In the genomic region with DNA sequence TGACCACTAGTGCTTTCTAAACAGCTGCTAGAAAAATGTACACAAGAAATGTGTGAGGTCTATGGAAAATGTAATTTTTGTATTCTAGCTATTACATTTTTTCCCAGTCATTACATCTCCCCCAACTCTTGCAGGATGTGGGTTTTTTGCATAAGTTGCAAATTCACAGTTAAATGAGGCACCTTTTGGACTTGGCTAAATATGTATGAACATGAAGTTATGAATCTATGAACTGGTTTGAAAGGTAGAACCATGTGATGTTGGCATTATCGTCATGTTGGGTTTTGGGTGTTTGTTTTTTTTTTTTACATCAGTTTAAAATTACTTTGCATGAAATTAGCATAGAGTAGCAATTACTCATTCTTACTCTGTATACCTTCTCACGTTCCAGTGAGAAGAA, we compare ENCODE assay signal across 25 cellular contexts.
"Had no signal": no experiment of that assay in that cellular context is flagged by ENCODE, and none has a peak within 500 bp of the region (broad histone marks: within the 10 kb centered on the region; RNA-seq: fewer than 3 reads in every experiment).

No MANE protein-coding gene starts in this region.

- H3K27me3 Mint-ChIP-seq: central memory CD8-positive, alpha-beta T cell; effector memory CD8-positive, alpha-beta T cell; naive B cell had no signal

- H3K9me3 ChIP-seq: esophagus muscularis mucosa, gastroesophageal sphincter, right lobe of liver, testis, vagina had no signal

- H3K36me3 ChIP-seq: brain microvascular endothelial cell, esophagus muscularis mucosa, gastroesophageal sphincter, right lobe of liver, vagina had no signal

- H3K4me1 ChIP-seq: esophagus muscularis mucosa, gastroesophageal sphincter, right lobe of liver, vagina had no signal

- ATAC-seq: activated CD8-positive, alpha-beta T cell treated with anti-CD3 and anti-CD28 coated beads, Interleukin-2, amount 10 ng/mL, durations not matched to agents 7 days and 5 days; activated naive CD4-positive, alpha-beta T cell treated with anti-CD3 and anti-CD28 coated beads, Interleukin-2, amount 50 U/mL, for 72 hours; activated T-helper 17 cell treated with anti-CD3 and anti-CD28 coated beads, Interleukin-2, amount 50 U/mL, for 72 hours; effector memory CD8-positive, alpha-beta T cell; gastroesophageal sphincter; right lobe of liver had no signal

- DNase-seq: activated CD4-positive, alpha-beta T cell treated with anti-CD3 and anti-CD28 coated beads, Interleukin-2, amount 50 U/mL, for 1 hour; activated CD4-positive, CD25-positive, alpha-beta regulatory T cell treated with anti-CD3 and anti-CD28 coated beads, Interleukin-2, amount 50 U/mL, for 72 hours; activated CD8-positive, alpha-beta T cell treated with anti-CD3 and anti-CD28 coated beads, Interleukin-2, amount 10 ng/mL, durations not matched to agents 7 days and 5 days; activated T-cell treated with anti-CD3 and anti-CD28 coated beads, Interleukin-2, amount 50 U/mL, for 24 hours; aorta; brain microvascular endothelial cell; effector memory CD8-positive, alpha-beta T cell; head of caudate nucleus; hypothalamus; mesenchymal stem cell; naive B cell; nucleus accumbens; posterior cingulate gyrus; right lobe of liver; stimulated activated CD4-positive, alpha-beta T cell treated with anti-CD3 and anti-CD28 coated beads, Interleukin-2, amount 100 ng/mL, for 48 hours; stimulated activated naive CD4-positive, alpha-beta T cell; testis; trophoblast cell had no signal

- H3K27ac ChIP-seq: esophagus muscularis mucosa, gastroesophageal sphincter, right lobe of liver, testis, vagina had no signal

- H3K27ac Mint-ChIP-seq: activated CD8-positive, alpha-beta T cell treated with anti-CD3 and anti-CD28 coated beads, Interleukin-2, amount 10 ng/mL, durations not matched to agents 7 days and 5 days; activated naive CD4-positive, alpha-beta T cell treated with anti-CD3 and anti-CD28 coated beads, Interleukin-2, amount 50 U/mL, for 72 hours; activated T-cell treated with anti-CD3 and anti-CD28 coated beads, Interleukin-2, amount 50 U/mL, for 24 hours; activated T-helper 17 cell treated with anti-CD3 and anti-CD28 coated beads, Interleukin-2, amount 50 U/mL, for 72 hours; effector memory CD8-positive, alpha-beta T cell; naive B cell had no signal

- H3K27me3 ChIP-seq: brain microvascular endothelial cell, esophagus muscularis mucosa, gastroesophageal sphincter, right lobe of liver, testis, vagina had no signal

- H3K9me3 Mint-ChIP-seq: activated naive CD4-positive, alpha-beta T cell treated with anti-CD3 and anti-CD28 coated beads, Interleukin-2, amount 50 U/mL, for 72 hours; activated T-cell treated with anti-CD3 and anti-CD28 coated beads, Interleukin-2, amount 50 U/mL, for 24 hours; activated T-helper 17 cell treated with anti-CD3 and anti-CD28 coated beads, Interleukin-2, amount 50 U/mL, for 72 hours had no signal

- H3K36me3 Mint-ChIP-seq: activated naive CD4-positive, alpha-beta T cell treated with anti-CD3 and anti-CD28 coated beads, Interleukin-2, amount 50 U/mL, for 72 hours; naive B cell had no signal

- H3K4me1 Mint-ChIP-seq: activated T-helper 17 cell treated with anti-CD3 and anti-CD28 coated beads, Interleukin-2, amount 50 U/mL, for 72 hours; central memory CD8-positive, alpha-beta T cell; naive B cell had no signal

- H3K4me2 ChIP-seq: smooth muscle cell had no signal

- H3K4me3 Mint-ChIP-seq: activated CD8-positive, alpha-beta T cell treated with anti-CD3 and anti-CD28 coated beads, Interleukin-2, amount 10 ng/mL, durations not matched to agents 7 days and 5 days; activated T-cell treated with anti-CD3 and anti-CD28 coated beads, Interleukin-2, amount 50 U/mL, for 24 hours; activated T-helper 17 cell treated with anti-CD3 and anti-CD28 coated beads, Interleukin-2, amount 50 U/mL, for 72 hours; central memory CD8-positive, alpha-beta T cell; effector memory CD8-positive, alpha-beta T cell; naive B cell had no signal

- H3K4me3 ChIP-seq: esophagus muscularis mucosa, gastroesophageal sphincter, right lobe of liver, smooth muscle cell, testis, vagina had no signal
